Comparison of ENCODE assay signal across 11 cellular contexts in genomic region chr3:46114324-46114988, GRCh38.
A peak's percentile ranks its signal among the peaks of the same experiment; 100 is the strongest.
DNase-seq lines count a peak whose midpoint lies in the region; ATAC-seq and TF ChIP-seq lines count a peak whose summit lies in the region.
"Had no signal": no experiment of that assay in that cellular context is flagged by ENCODE, and none has a peak within 500 bp of the region (broad histone marks: within the 10 kb centered on the region; RNA-seq: fewer than 3 reads in every experiment).

No MANE protein-coding gene starts in this region.

- peaks cover 23% of the 10 kb centered on the region for H3K36me3 Mint-ChIP-seq in Calu3 (ENCODE audit: insufficient read depth, unreplicated experiment)

- peak overlapping the region; percentile 73 for H2BK5ac ChIP-seq in trophoblast cell (ENCODE audit: low read depth, low read length, poor library complexity)

- H3K79me1 ChIP-seq in trophoblast cell (ENCODE audit: low read length) = peaks cover 46% of the 10 kb centered on the region

- ATAC-seq in esophagus mucosa (peak; percentile 31), GM18873 (IDR thresholded peaks at IDR 0.05; ENCODE audit: low FRiP score, unreplicated experiment) (no peak), HG02588 (IDR thresholded peaks at IDR 0.05; ENCODE audit: unreplicated experiment) (no peak), GM19395 (IDR thresholded peaks at IDR 0.05; ENCODE audit: unreplicated experiment) (no peak)

- CTCF ChIA-PET in Calu3 (lab: Charles Lee) = no interaction called here

- no peak overlapping the region for H2AFZ ChIP-seq in trophoblast cell (ENCODE audit: insufficient read depth, low read length, poor library complexity)

- no peaks in the 10 kb centered on the region for H3K9me3 ChIP-seq in trophoblast cell (ENCODE audit: insufficient read depth, low read depth, low read length)

- no peak for TF ChIP-seq CTCF in Calu3 (IDR thresholded peaks at IDR 0.05; ENCODE audit: unreplicated experiment)

- H3K27me3 Mint-ChIP-seq in Calu3 (ENCODE audit: unreplicated experiment) = no peaks in the 10 kb centered on the region
- H3K27me3 Mint-ChIP-seq: memory B cell had no signal

- no peak overlapping the region for H4K12ac ChIP-seq in trophoblast cell (ENCODE audit: low read depth, low read length)

- peaks cover 61% of the 10 kb centered on the region for H3K4me1 Mint-ChIP-seq in Calu3 (ENCODE audit: low read depth, unreplicated experiment)

- no peaks in the 10 kb centered on the region for H3K9me3 Mint-ChIP-seq in Calu3 (ENCODE audit: low read depth, unreplicated experiment)

- no peak overlapping the region for H3K4me2 ChIP-seq in trophoblast cell (ENCODE audit: low read length)

- H4K8ac ChIP-seq in trophoblast cell (ENCODE audit: low read depth, low read length) = no peak overlapping the region

- peak overlapping the region; percentile 97 for H3K27ac Mint-ChIP-seq in Calu3 (ENCODE audit: unreplicated experiment)
- H3K27ac Mint-ChIP-seq: memory B cell had no signal

- peak overlapping the region; percentile 8 for H3K4me3 Mint-ChIP-seq in Calu3 (ENCODE audit: low read depth, unreplicated experiment)
- H3K4me3 Mint-ChIP-seq: memory B cell had no signal

- intact Hi-C loops in Calu3 (cut with micrococcal nuclease; ENCODE audit: unreplicated experiment) = loop anchor here (1.0 to 5.0 kb wide), 2 partner anchors 48 to 94 kb away; partner anchors contain the start of gene CCR1

- H3K4me1 ChIP-seq in trophoblast cell (ENCODE audit: control insufficient read depth in 1 of 2, insufficient read depth in 2 of 2, low read length in 2 of 2) = peaks cover 3 to 12% of the 10 kb centered on the region in 2 experiments

- peaks cover 2% of the 10 kb centered on the region in 2 experiments for H3K36me3 ChIP-seq in trophoblast cell (ENCODE audit: control insufficient read depth in 1 of 2, insufficient read depth in 2 of 2, low read length in 2 of 2)

- H4K91ac ChIP-seq in trophoblast cell (ENCODE audit: low read depth, low read length) = no peak overlapping the region

- no peak overlapping the region for H2AK5ac ChIP-seq in trophoblast cell (ENCODE audit: low read length)

- H3K18ac ChIP-seq in trophoblast cell (ENCODE audit: low read length) = no peak overlapping the region

- H3K4ac ChIP-seq in trophoblast cell (ENCODE audit: low read depth, low read length) = no peak overlapping the region

- H2BK120ac ChIP-seq in trophoblast cell (ENCODE audit: insufficient read depth, low read length, poor library complexity) = peak overlapping the region; percentile 96

- peaks cover 2% of the 10 kb centered on the region for H3K79me2 ChIP-seq in trophoblast cell (ENCODE audit: control insufficient read depth, insufficient read depth, low read length, poor library complexity)

- peak overlapping the region; percentile 98 for H3K27ac ChIP-seq in trophoblast cell (ENCODE audit: low read depth, low read length)

- DNase-seq in Calu3 = peak; percentile 31
- peak; percentile 49 for DNase-seq in MV-4-11 (lab: John Stamatoyannopoulos, UW)
- peak; percentile 66 to 95 for DNase-seq in trophoblast cell
- DNase-seq in HPDE6-E6E7 (ENCODE audit: extremely low spot score) = no peak
- DNase-seq: central memory CD4-positive, alpha-beta T cell; NCI-H2029 treated with DMSO at 0.1 percent for 48 hours had no signal

- no peak overlapping the region for H3K23ac ChIP-seq in trophoblast cell (ENCODE audit: low read length)

- no peaks in the 10 kb centered on the region for H3K27me3 ChIP-seq in trophoblast cell (ENCODE audit: insufficient read depth, low read length)

- H3K9ac ChIP-seq in trophoblast cell (ENCODE audit: low read length) = no peak overlapping the region

- no peak overlapping the region for H3K4me3 ChIP-seq in trophoblast cell (ENCODE audit: low read depth, low read length)

- H3K14ac ChIP-seq in trophoblast cell (ENCODE audit: low read length) = no peak overlapping the region

- WGBS in trophoblast cell (ENCODE audit: extremely low coverage, insufficient coverage, insufficient read length) = no CpG with 5 or more reads among the region's 1 CpG

- H2BK12ac ChIP-seq in trophoblast cell (ENCODE audit: low read length) = no peak overlapping the region

- BruUV-seq in Calu3 (replicated peaks; lab: Mats Ljungman, UMichigan) = no TSS peak
